Comparison of ENCODE assay signal across 9 cellular contexts in genomic region chr13:108961542-108962125, GRCh38.
A peak's percentile ranks its signal among the peaks of the same experiment; 100 is the strongest.
DNase-seq lines count a peak whose midpoint lies in the region; ATAC-seq and TF ChIP-seq lines count a peak whose summit lies in the region.
"Had no signal": no experiment of that assay in that cellular context is flagged by ENCODE, and none has a peak within 500 bp of the region (broad histone marks: within the 10 kb centered on the region; RNA-seq: fewer than 3 reads in every experiment).

No MANE protein-coding gene starts in this region.

- intact Hi-C loops in body of pancreas (cut with DNase I), result loop anchor here (10.0 kb wide), 1 partner anchor 1163 kb away; no protein-coding TSS in a partner anchor
- intact Hi-C loops in stomach (cut with DNase I; ENCODE audit: low total_unique reads), result no loop called here

- peak; percentile 58 to 88 (median 80) for TF ChIP-seq CTCF in body of pancreas (IDR thresholded peaks at IDR 0.05)
- TF ChIP-seq CTCF in stomach (IDR thresholded peaks at IDR 0.05), result peak in 5 of 7 experiments; percentile 65 to 82 (median 77)

- no peaks in the 10 kb centered on the region for H3K27me3 ChIP-seq in body of pancreas
- H3K27me3 ChIP-seq in stomach, result no peaks in the 10 kb centered on the region
- H3K27me3 ChIP-seq: BLaER1 had no signal

- TF ChIP-seq POLR2A in body of pancreas (IDR thresholded peaks at IDR 0.05) (no peak), stomach (IDR thresholded peaks at IDR 0.05) (no peak)

- no peak for TF ChIP-seq EP300 in stomach (IDR thresholded peaks at IDR 0.05)

- H3K36me3 ChIP-seq in body of pancreas (replicated peaks in 1 of 2; ENCODE audit: insufficient read depth in 1 of 2, low read depth in 2 of 2) (no peaks in the 10 kb centered on the region), stomach (no peaks in the 10 kb centered on the region)
- H3K36me3 ChIP-seq: BLaER1 had no signal

- H3K4me1 ChIP-seq in body of pancreas, result peaks cover 4% of the 10 kb centered on the region
- peaks cover 0 to 11% (median 0%) of the 10 kb centered on the region in 4 donors for H3K4me1 ChIP-seq in stomach

- WGBS in body of pancreas, 2 donors, result 2 to 6% methylated on average over 7 of the region's 7 CpGs
- 8 to 12% (median 11%) methylated on average over 7 of the region's 7 CpGs for WGBS in stomach, 5 donors

- peak; percentile 69 for DNase-seq in NCI-H2171 treated with DMSO at 0.1 percent for 48 hours (lab: John Stamatoyannopoulos, UW)
- no peak for DNase-seq in NCI-H2171 (lab: John Stamatoyannopoulos, UW)
- peak; percentile 61 for DNase-seq in NCI-H69 (lab: John Stamatoyannopoulos, UW)
- no peak for DNase-seq in body of pancreas
- DNase-seq in inferior parietal cortex (ENCODE audit: extremely low spot score), result peak; percentile 82
- DNase-seq in stomach, result no peak

- no peak overlapping the region for H3K27ac ChIP-seq in body of pancreas
- no peak overlapping the region for H3K27ac ChIP-seq in stomach
- H3K27ac ChIP-seq: BLaER1 had no signal

- H3K4me3 ChIP-seq in body of pancreas, result no peak overlapping the region
- H3K4me3 ChIP-seq in stomach, result no peak overlapping the region
- H3K4me3 ChIP-seq: BLaER1 had no signal

- ATAC-seq in GM19468 (IDR thresholded peaks at IDR 0.05; ENCODE audit: extremely low read depth, unreplicated experiment) (peak; percentile 81), HG03439 (IDR thresholded peaks at IDR 0.05; ENCODE audit: unreplicated experiment) (peak; percentile 92), body of pancreas (peak; percentile 66)

- H3K9me3 ChIP-seq in body of pancreas (no peaks in the 10 kb centered on the region), stomach (no peaks in the 10 kb centered on the region)
- H3K9me3 ChIP-seq: BLaER1 had no signal

Comparison
In these comparisons a context has a peak if more than half of its experiments do, and no peak if none do; other contexts are left out.
1. DNase-seq: peak in NCI-H2171 treated with DMSO at 0.1 percent for 48 hours (single experiment), NCI-H69 (single experiment) and inferior parietal cortex (single experiment); none in NCI-H2171 (single experiment), body of pancreas (0 of 4) and stomach (single experiment).
2. Peak in every context shown above with its lines, with median percentiles within 50 percentile points of each other: ATAC-seq.